In the genomic region with DNA sequence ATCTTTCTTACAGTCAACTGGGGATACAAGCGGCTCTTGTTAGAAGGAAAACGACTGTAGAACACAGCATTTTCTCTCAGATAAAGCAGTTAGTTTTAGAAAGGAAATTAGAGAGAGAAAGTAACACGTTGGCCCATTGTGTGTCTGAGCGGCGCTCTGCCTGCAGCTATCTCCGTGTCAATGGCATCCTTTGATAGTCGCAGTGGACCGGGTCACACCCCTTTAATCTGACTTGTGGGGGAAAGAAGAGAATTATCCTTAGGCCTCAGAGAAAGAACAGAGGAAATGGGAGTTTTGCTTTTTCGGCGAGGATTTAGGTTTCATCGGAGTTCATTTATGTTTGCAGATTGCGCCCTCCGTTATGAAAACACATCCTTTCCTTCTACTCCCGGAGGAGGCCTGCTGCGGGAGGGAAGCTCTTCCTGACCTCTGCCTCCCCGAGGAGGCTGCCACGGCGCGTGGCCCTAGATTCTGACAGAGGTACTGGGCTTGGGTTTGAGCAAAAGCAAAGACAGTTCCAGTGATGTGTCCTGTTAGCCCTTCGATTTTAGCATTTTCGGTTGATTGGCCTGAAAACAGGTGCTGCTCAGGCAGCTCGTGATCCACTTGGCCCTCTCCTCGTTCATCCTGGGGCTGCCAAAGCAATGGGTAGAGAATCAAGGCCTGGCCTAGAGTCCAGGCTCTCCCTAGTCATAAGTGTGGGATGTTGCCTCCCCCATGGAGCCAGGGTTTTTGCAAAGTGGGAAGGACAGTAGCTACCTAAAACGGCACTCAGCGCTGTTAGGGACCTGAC, we compare ENCODE assay signal across 10 cellular contexts.
DNase-seq lines count a peak whose midpoint lies in the region; ATAC-seq and TF ChIP-seq lines count a peak whose summit lies in the region.
"Had no signal": no experiment of that assay in that cellular context is flagged by ENCODE, and none has a peak within 500 bp of the region (broad histone marks: within the 10 kb centered on the region; RNA-seq: fewer than 3 reads in every experiment).

No MANE protein-coding gene starts in this region.

- H3K27ac ChIP-seq in CD4-positive, CD25-positive, alpha-beta regulatory T cell (ENCODE audit: insufficient read depth, low read length, poor library complexity, severe bottlenecking), result no peak overlapping the region
- H3K27ac ChIP-seq in ectodermal cell (ENCODE audit: insufficient read depth, low read depth, low read length, poor library complexity, severe bottlenecking), result peak overlapping the region; percentile 40
- no peak overlapping the region for H3K27ac ChIP-seq in neural progenitor cell
- no peak overlapping the region for H3K27ac ChIP-seq in SK-N-SH (ENCODE audit: low read depth in 2 of 2, low read length in 1 of 2)

- no peak overlapping the region for H3K4me3 Mint-ChIP-seq in CD4-positive, CD25-positive, alpha-beta regulatory T cell
- H3K4me3 Mint-ChIP-seq in T-helper 17 cell (peak overlapping the region; percentile 36), neural progenitor cell (no peak overlapping the region)
- H3K4me3 Mint-ChIP-seq: CD14-positive monocyte had no signal

- peaks cover 17% of the 10 kb centered on the region for H3F3A ChIP-seq in neural progenitor cell (ENCODE audit: low read depth)
- peaks cover 8% of the 10 kb centered on the region for H3F3A ChIP-seq in SK-N-SH (replicated peaks; ENCODE audit: insufficient read depth)

- no peak for TF ChIP-seq EP300 in SK-N-SH (IDR thresholded peaks at IDR 0.05; ENCODE audit: borderline replicate concordance in 1 of 2, low read depth in 1 of 2, low read length in 1 of 2)

- H3K4me2 ChIP-seq in neural progenitor cell (peak overlapping the region; percentile 59), SK-N-SH (no peak overlapping the region)

- no peaks in the 10 kb centered on the region for H3K9me2 ChIP-seq in SK-N-SH

- H3K9ac ChIP-seq in neural progenitor cell (no peak overlapping the region), SK-N-SH (no peak overlapping the region)

- no peaks in the 10 kb centered on the region for H4K20me1 ChIP-seq in neural progenitor cell (ENCODE audit: low read depth)
- no peaks in the 10 kb centered on the region for H4K20me1 ChIP-seq in SK-N-SH (ENCODE audit: insufficient read depth)

- 76% methylated on average over 25 of the region's 25 CpGs for WGBS in ectodermal cell, 2 experiments
- WGBS in SK-N-SH (ENCODE audit: low lambda C conversion rate), result 93% methylated on average over 19 of the region's 25 CpGs

- no peaks in the 10 kb centered on the region for H3K27me3 Mint-ChIP-seq in CD4-positive, CD25-positive, alpha-beta regulatory T cell
- H3K27me3 Mint-ChIP-seq in T-helper 17 cell (no peaks in the 10 kb centered on the region), neural progenitor cell (ENCODE audit: insufficient read depth, low read depth) (peaks cover 9% of the 10 kb centered on the region)

- ATAC-seq in CD4-positive, CD25-positive, alpha-beta regulatory T cell (ENCODE audit: low read depth in 2 of 2), result no peak
- ATAC-seq in T-helper 17 cell (no peak), GM21576 (IDR thresholded peaks at IDR 0.05; ENCODE audit: unreplicated experiment) (no peak)

- peaks cover 4% of the 10 kb centered on the region for H3K4me1 ChIP-seq in CD4-positive, CD25-positive, alpha-beta regulatory T cell (ENCODE audit: control insufficient read depth, insufficient read depth, low read length, poor library complexity, severe bottlenecking)
- H3K4me1 ChIP-seq in ectodermal cell (ENCODE audit: control insufficient read depth, insufficient read depth, low read length), result peaks cover 10% of the 10 kb centered on the region
- H3K4me1 ChIP-seq in neural progenitor cell, result peaks cover 22% of the 10 kb centered on the region
- H3K4me1 ChIP-seq in SK-N-SH (ENCODE audit: control insufficient read depth in 1 of 2, insufficient read depth in 2 of 2, low read depth in 1 of 2, low read length in 1 of 2), result peaks cover 3 to 4% of the 10 kb centered on the region in 2 experiments; a peak in 1 of 4 replicates

- no peak for DNase-seq in CD4-positive, CD25-positive, alpha-beta regulatory T cell
- DNase-seq in T-helper 17 cell (no peak), neural progenitor cell (ENCODE audit: low spot score) (peak; percentile 59), NOMO-1 treated with DMSO at 0.1 percent for 48 hours (lab: John Stamatoyannopoulos, UW; ENCODE audit: unreplicated experiment) (no peak), SK-N-SH (no peak), T1000 (lab: John Stamatoyannopoulos, UW) (no peak)
- DNase-seq: stimulated activated CD4-positive, alpha-beta T cell treated with anti-CD3 and anti-CD28 coated beads, Interleukin-12 subunit alpha, Interleukin-12 subunit beta, amount 100 ng/mL, for 4 hours had no signal

- H3K4me1 Mint-ChIP-seq in CD4-positive, CD25-positive, alpha-beta regulatory T cell, result peaks cover 5 to 22% (median 8%) of the 10 kb centered on the region in 4 donors
- peaks cover 18% of the 10 kb centered on the region for H3K4me1 Mint-ChIP-seq in T-helper 17 cell
- peaks cover 31% of the 10 kb centered on the region for H3K4me1 Mint-ChIP-seq in neural progenitor cell

- CTCF ChIA-PET in SK-N-SH (lab: Yijun Ruan, JAX), result no interaction called here

- H2AFZ ChIP-seq in neural progenitor cell (replicated peaks), result no peak overlapping the region
- no peak overlapping the region for H2AFZ ChIP-seq in SK-N-SH (ENCODE audit: low read depth)

- H3K9me3 ChIP-seq in CD4-positive, CD25-positive, alpha-beta regulatory T cell (ENCODE audit: control insufficient read depth in 2 of 2, low read length in 2 of 2), result no peaks in the 10 kb centered on the region
- H3K9me3 ChIP-seq in T-helper 17 cell (ENCODE audit: control insufficient read depth, low read length, poor library complexity, severe bottlenecking), result no peaks in the 10 kb centered on the region
- H3K9me3 ChIP-seq in ectodermal cell (ENCODE audit: control insufficient read depth, low read length), result no peaks in the 10 kb centered on the region
- no peaks in the 10 kb centered on the region for H3K9me3 ChIP-seq in neural progenitor cell (ENCODE audit: low read depth)
- H3K9me3 ChIP-seq in SK-N-SH, result no peaks in the 10 kb centered on the region

- TF ChIP-seq CTCF in neural progenitor cell (IDR thresholded peaks at IDR 0.05) (no peak), SK-N-SH (IDR thresholded peaks at IDR 0.05) (no peak)

- no peaks in the 10 kb centered on the region for H3K36me3 Mint-ChIP-seq in CD4-positive, CD25-positive, alpha-beta regulatory T cell
- H3K36me3 Mint-ChIP-seq in T-helper 17 cell (ENCODE audit: low read depth), result peaks cover 2% of the 10 kb centered on the region
- H3K36me3 Mint-ChIP-seq in neural progenitor cell, result no peaks in the 10 kb centered on the region
- H3K36me3 Mint-ChIP-seq: CD14-positive monocyte had no signal

- H3K27ac Mint-ChIP-seq in CD4-positive, CD25-positive, alpha-beta regulatory T cell, result peak overlapping the region in 2 of 3 donors; percentile 42 to 66
- H3K27ac Mint-ChIP-seq in T-helper 17 cell (peak overlapping the region; percentile 21), neural progenitor cell (peak overlapping the region; percentile 97)

- no peaks in the 10 kb centered on the region for H3K9me3 Mint-ChIP-seq in CD4-positive, CD25-positive, alpha-beta regulatory T cell
- no peaks in the 10 kb centered on the region for H3K9me3 Mint-ChIP-seq in neural progenitor cell
- H3K9me3 Mint-ChIP-seq: CD14-positive monocyte had no signal

- no peaks in the 10 kb centered on the region for H3K79me2 ChIP-seq in neural progenitor cell (ENCODE audit: low read depth)
- H3K79me2 ChIP-seq in SK-N-SH (ENCODE audit: insufficient read depth), result no peaks in the 10 kb centered on the region

- POLR2A ChIA-PET in SK-N-SH (lab: Yijun Ruan, JAX), result no interaction called here

- H3K36me3 ChIP-seq in CD4-positive, CD25-positive, alpha-beta regulatory T cell (ENCODE audit: control insufficient read depth, insufficient read depth, low read length), result no peaks in the 10 kb centered on the region
- H3K36me3 ChIP-seq in ectodermal cell (ENCODE audit: control insufficient read depth, insufficient read depth, low read length) (no peaks in the 10 kb centered on the region), neural progenitor cell (no peaks in the 10 kb centered on the region), SK-N-SH (replicated peaks in 1 of 2; ENCODE audit: control insufficient read depth in 1 of 2, insufficient read depth in 2 of 2, low read length in 1 of 2) (no peaks in the 10 kb centered on the region)

- no peak for TF ChIP-seq RAD21 in SK-N-SH (IDR thresholded peaks at IDR 0.05; ENCODE audit: low read length)

- H3K27me3 ChIP-seq in CD4-positive, CD25-positive, alpha-beta regulatory T cell (ENCODE audit: control insufficient read depth, insufficient read depth, low read length), result no peaks in the 10 kb centered on the region
- H3K27me3 ChIP-seq in ectodermal cell (ENCODE audit: control insufficient read depth, insufficient read depth, low read length, poor library complexity, severe bottlenecking) (no peaks in the 10 kb centered on the region), neural progenitor cell (no peaks in the 10 kb centered on the region), SK-N-SH (ENCODE audit: insufficient read depth) (no peaks in the 10 kb centered on the region)

- no peak overlapping the region for H3K4me3 ChIP-seq in CD4-positive, CD25-positive, alpha-beta regulatory T cell (ENCODE audit: low read depth, low read length)
- H3K4me3 ChIP-seq in ectodermal cell (ENCODE audit: insufficient read depth, low read depth, low read length) (no peak overlapping the region), neural progenitor cell (no peak overlapping the region), SK-N-SH (ENCODE audit: low read depth in 2 of 2, low read length in 1 of 2) (no peak overlapping the region)

TF ChIP-seq in SK-N-SH, 30 proteins besides CTCF, POLR2A, EP300 and RAD21 (continues in another document):
- TF ChIP-seq, protein P1, sequence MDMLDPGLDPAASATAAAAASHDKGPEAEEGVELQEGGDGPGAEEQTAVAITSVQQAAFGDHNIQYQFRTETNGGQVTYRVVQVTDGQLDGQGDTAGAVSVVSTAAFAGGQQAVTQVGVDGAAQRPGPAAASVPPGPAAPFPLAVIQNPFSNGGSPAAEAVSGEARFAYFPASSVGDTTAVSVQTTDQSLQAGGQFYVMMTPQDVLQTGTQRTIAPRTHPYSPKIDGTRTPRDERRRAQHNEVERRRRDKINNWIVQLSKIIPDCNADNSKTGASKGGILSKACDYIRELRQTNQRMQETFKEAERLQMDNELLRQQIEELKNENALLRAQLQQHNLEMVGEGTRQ (IDR thresholded peaks at IDR 0.05; ENCODE audit: borderline replicate concordance, low read depth, low read length), result no peak
- no peak for TF ChIP-seq TAF1 (IDR thresholded peaks at IDR 0.05; ENCODE audit: borderline replicate concordance, low read depth, low read length)
- TF ChIP-seq FOSL2 (IDR thresholded peaks at IDR 0.05; ENCODE audit: borderline replicate concordance, low read depth), result no peak
- no peak for TF ChIP-seq NRF1 (IDR thresholded peaks at IDR 0.05; ENCODE audit: low read depth, low read length)

Comparison
In these comparisons a context has a peak if more than half of its experiments do, and no peak if none do; other contexts are left out.
1. H3K27ac Mint-ChIP-seq: peak in every context shown above with its lines; median percentile 97 in neural progenitor cell; 54 in CD4-positive, CD25-positive, alpha-beta regulatory T cell; 21 in T-helper 17 cell.